ENCODE assay signal across 1 cellular context in genomic region chr17:18184143-18185007, GRCh38.
TF ChIP-seq lines count a peak whose summit lies in the region.

No MANE protein-coding gene starts in this region.

TF ChIP-seq in HepG2, 621 proteins besides CTCF, POLR2A, EP300 and RAD21 (continued from another document and continues in another):
- TF ChIP-seq ZNF280D (CRISPR knock-in tag; IDR thresholded peaks at IDR 0.05) (peak; percentile 61), FOXC1 (CRISPR knock-in tag; IDR thresholded peaks at IDR 0.05; ENCODE audit: borderline replicate concordance) (0 out of 2 replicates have a peak, but pooled peaks have one; percentile 14), YY1 (IDR thresholded peaks at IDR 0.05; ENCODE audit: insufficient read depth, insufficient replicate concordance, low read depth, low read length) (no peak), MXD1 (CRISPR knock-in tag; IDR thresholded peaks at IDR 0.05) (peak; percentile 38; the same call in 1 of the 2 replicates), TGIF2 (CRISPR knock-in tag; IDR thresholded peaks at IDR 0.05) (no peak), DZIP1 (CRISPR knock-in tag; IDR thresholded peaks at IDR 0.05) (no peak), KMT2B (CRISPR knock-in tag; IDR thresholded peaks at IDR 0.05) (no peak), HDAC6 (IDR thresholded peaks at IDR 0.05; ENCODE audit: low read depth, low read length) (no peak), ZBTB34 (CRISPR knock-in tag; IDR thresholded peaks at IDR 0.05) (no peak), LCORL (IDR thresholded peaks at IDR 0.05) (no peak), LCORL (CRISPR knock-in tag; IDR thresholded peaks at IDR 0.05) (0 out of 2 replicates have a peak, but pooled peaks have one; percentile 41), ZNF136 (CRISPR knock-in tag; IDR thresholded peaks at IDR 0.05; ENCODE audit: low read depth) (no peak), SPEN (CRISPR knock-in tag; IDR thresholded peaks at IDR 0.05; ENCODE audit: low read depth) (peak; percentile 51; the same call in 1 of the 2 replicates), ZNF335 (CRISPR knock-in tag; IDR thresholded peaks at IDR 0.05) (peak; percentile 16; the same call in 1 of the 2 replicates), YEATS4 (CRISPR knock-in tag; IDR thresholded peaks at IDR 0.05; ENCODE audit: borderline replicate concordance) (no peak), ZMYM2 (CRISPR knock-in tag; IDR thresholded peaks at IDR 0.05) (no peak), SAP130 (CRISPR knock-in tag; IDR thresholded peaks at IDR 0.05; ENCODE audit: low read depth) (0 out of 2 replicates have a peak, but pooled peaks have one; percentile 6), MAFG (CRISPR knock-in tag; IDR thresholded peaks at IDR 0.05) (no peak), ZFY (CRISPR knock-in tag; IDR thresholded peaks at IDR 0.05) (peak; percentile 8; the same call in 1 of the 2 replicates), MIXL1 (CRISPR knock-in tag; IDR thresholded peaks at IDR 0.05) (no peak), KMT2A (CRISPR knock-in tag; IDR thresholded peaks at IDR 0.05) (no peak; the same call in 1 of the 2 replicates), ZFP36 (IDR thresholded peaks at IDR 0.05; ENCODE audit: borderline replicate concordance, low read depth, low read length, partially characterized antibody) (no peak), POGZ (CRISPR knock-in tag; IDR thresholded peaks at IDR 0.05) (no peak), ZNF605 (CRISPR knock-in tag; IDR thresholded peaks at IDR 0.05) (no peak), MXI1 (IDR thresholded peaks at IDR 0.05; ENCODE audit: borderline replicate concordance, low read depth, low read length) (0 out of 3 replicates have a peak, but pooled peaks have one; percentile 22), ZC3H13 (CRISPR knock-in tag; IDR thresholded peaks at IDR 0.05) (peak; percentile 91), CREB1 (IDR thresholded peaks at IDR 0.05) (peak; percentile 83), CREB1 (CRISPR knock-in tag; IDR thresholded peaks at IDR 0.05) (no peak), TRIM24 (CRISPR knock-in tag; IDR thresholded peaks at IDR 0.05) (no peak), ZNF780A (CRISPR knock-in tag; IDR thresholded peaks at IDR 0.05) (no peak), ZNF772 (CRISPR knock-in tag; IDR thresholded peaks at IDR 0.05) (peak; percentile 19; the same call in 1 of the 2 replicates), GATAD2A (CRISPR knock-in tag; IDR thresholded peaks at IDR 0.05) (0 out of 2 replicates have a peak, but pooled peaks have one; percentile 11), ZNF543 (CRISPR knock-in tag; IDR thresholded peaks at IDR 0.05) (0 out of 2 replicates have a peak, but pooled peaks have one; percentile 26), MED8 (CRISPR knock-in tag; IDR thresholded peaks at IDR 0.05; ENCODE audit: insufficient replicate concordance) (no peak), ZNF580 (CRISPR knock-in tag; IDR thresholded peaks at IDR 0.05; ENCODE audit: borderline replicate concordance, low read depth) (no peak), ZBTB7B (CRISPR knock-in tag; IDR thresholded peaks at IDR 0.05) (0 out of 2 replicates have a peak, but pooled peaks have one; percentile 19), TCF7 (IDR thresholded peaks at IDR 0.05; ENCODE audit: low read depth) (no peak), MED13 (CRISPR knock-in tag; IDR thresholded peaks at IDR 0.05) (no peak), ASH2L (IDR thresholded peaks at IDR 0.05; ENCODE audit: insufficient read length, low read depth, low read length) (no peak), HES4 (CRISPR knock-in tag; IDR thresholded peaks at IDR 0.05; ENCODE audit: borderline replicate concordance) (0 out of 2 replicates have a peak, but pooled peaks have one; percentile 4), ZNF232 (CRISPR knock-in tag; IDR thresholded peaks at IDR 0.05; ENCODE audit: borderline replicate concordance) (0 out of 2 replicates have a peak, but pooled peaks have one; percentile 37), ZMAT5 (CRISPR knock-in tag; IDR thresholded peaks at IDR 0.05; ENCODE audit: borderline replicate concordance, low read depth) (no peak), SUZ12 (IDR thresholded peaks at IDR 0.05; ENCODE audit: low read depth, low read length) (no peak), ZNF782 (CRISPR knock-in tag; IDR thresholded peaks at IDR 0.05; ENCODE audit: borderline replicate concordance) (0 out of 2 replicates have a peak, but pooled peaks have one; percentile 15), FOXA1 (IDR thresholded peaks at IDR 0.05) (no peak), FOXA1 (CRISPR knock-in tag; IDR thresholded peaks at IDR 0.05) (0 out of 2 replicates have a peak, but pooled peaks have one; percentile 7), PRMT3 (CRISPR knock-in tag; IDR thresholded peaks at IDR 0.05; ENCODE audit: borderline replicate concordance, low read depth) (0 out of 2 replicates have a peak, but pooled peaks have one; percentile 71), ZNF292 (CRISPR knock-in tag; IDR thresholded peaks at IDR 0.05; ENCODE audit: borderline replicate concordance, low read depth) (peak; percentile 32; the same call in 1 of the 2 replicates), THAP9 (CRISPR knock-in tag; IDR thresholded peaks at IDR 0.05; ENCODE audit: borderline replicate concordance) (peak; percentile 40; the same call in 1 of the 2 replicates), KDM2A (CRISPR knock-in tag; IDR thresholded peaks at IDR 0.05; ENCODE audit: borderline replicate concordance, low read depth) (peak; percentile 43; the same call in 1 of the 2 replicates), BCL3 (CRISPR knock-in tag; IDR thresholded peaks at IDR 0.05) (0 out of 2 replicates have a peak, but pooled peaks have one; percentile 36), NRL (CRISPR knock-in tag; IDR thresholded peaks at IDR 0.05; ENCODE audit: borderline replicate concordance) (peak; percentile 73; the same call in 1 of the 2 replicates), ZSCAN22 (CRISPR knock-in tag; IDR thresholded peaks at IDR 0.05) (no peak), NAIF1 (CRISPR knock-in tag; IDR thresholded peaks at IDR 0.05; ENCODE audit: borderline replicate concordance) (no peak), CBFB (CRISPR knock-in tag; IDR thresholded peaks at IDR 0.05) (no peak), HOXA7 (CRISPR knock-in tag; IDR thresholded peaks at IDR 0.05) (peak; percentile 65; the same call in 1 of the 2 replicates), REPIN1 (CRISPR knock-in tag; IDR thresholded peaks at IDR 0.05; ENCODE audit: borderline replicate concordance, low read depth) (no peak), TFAP4 (IDR thresholded peaks at IDR 0.05; ENCODE audit: borderline replicate concordance, low read depth) (no peak), ZNF224 (CRISPR knock-in tag; IDR thresholded peaks at IDR 0.05) (no peak), JUNB (CRISPR knock-in tag; IDR thresholded peaks at IDR 0.05; ENCODE audit: borderline replicate concordance) (no peak), ATF7-NPFF (CRISPR knock-in tag; IDR thresholded peaks at IDR 0.05; ENCODE audit: low read depth) (0 out of 2 replicates have a peak, but pooled peaks have one; percentile 19), ISX (CRISPR knock-in tag; conservative IDR thresholded peaks at IDR 0.05) (no peak), PHF8 (CRISPR knock-in tag; IDR thresholded peaks at IDR 0.05) (peak; percentile 60), KLF15 (CRISPR knock-in tag; IDR thresholded peaks at IDR 0.05; ENCODE audit: borderline replicate concordance) (no peak)
